ENCODE assay signal across 9 cellular contexts in the genomic region with DNA sequence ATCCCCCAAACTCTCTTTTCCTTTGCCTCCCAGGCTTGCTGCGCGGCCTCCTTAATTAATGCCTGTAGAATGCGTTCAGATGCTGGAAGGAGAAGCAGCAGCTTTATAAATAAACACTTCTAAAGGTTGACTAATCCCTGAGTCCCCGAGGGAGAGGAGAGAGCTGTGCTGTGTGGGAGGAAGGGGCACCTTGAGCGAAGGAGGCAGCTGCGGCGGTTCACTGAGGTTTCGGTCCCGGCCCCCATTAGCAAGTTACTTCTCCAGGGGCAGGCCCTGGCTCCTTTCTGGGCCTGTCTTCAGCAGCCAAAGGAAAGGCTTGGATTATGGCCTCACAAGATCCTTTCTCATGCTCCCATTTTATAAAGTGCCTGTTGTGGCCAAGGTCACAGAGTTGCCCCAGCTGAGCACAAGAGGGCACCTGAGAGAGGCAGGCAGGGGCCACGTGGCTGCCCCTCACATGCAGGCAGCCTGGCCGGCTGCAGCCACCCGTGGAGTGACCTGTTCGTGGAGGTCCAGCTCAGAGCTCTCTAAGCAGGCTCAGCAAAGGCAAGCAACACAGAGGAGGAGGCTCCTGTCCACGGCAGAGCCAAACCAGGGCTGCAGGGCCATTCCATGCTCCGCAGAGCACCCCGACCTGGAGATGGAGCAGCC.
A peak's percentile ranks its signal among the peaks of the same experiment; 100 is the strongest.
DNase-seq lines count a peak whose midpoint lies in the region; ATAC-seq and TF ChIP-seq lines count a peak whose summit lies in the region.
"Had no signal": no experiment of that assay in that cellular context is flagged by ENCODE, and none has a peak within 500 bp of the region (broad histone marks: within the 10 kb centered on the region; RNA-seq: fewer than 3 reads in every experiment).

No MANE protein-coding gene starts in this region.

- TF ChIP-seq CTCF in GM13976 (IDR thresholded peaks at IDR 0.05; ENCODE audit: borderline replicate concordance, control extremely low read depth, extremely low read depth, insufficient read depth, missing control alignments), result no peak
- no peak for TF ChIP-seq CTCF in RWPE1 (conservative IDR thresholded peaks at IDR 0.05; ENCODE audit: low read depth)

- in situ Hi-C loops in GM13976 (cut with MboI; ENCODE audit: low sequenced_read_pairs, unreplicated experiment), result loop anchor here (10.0 kb wide), 1 partner anchor 279 kb away; no protein-coding TSS in a partner anchor

- no peaks in the 10 kb centered on the region for H3K36me3 ChIP-seq in rectal smooth muscle tissue (ENCODE audit: control insufficient read depth, insufficient read depth, low read length)

- peak overlapping the region; percentile 3 for H3K4me3 ChIP-seq in rectal smooth muscle tissue (ENCODE audit: low read length)

- H3K9ac ChIP-seq in rectal smooth muscle tissue (ENCODE audit: low read length), result no peak overlapping the region

- peak; percentile 76 for DNase-seq in GM13976 (ENCODE audit: low spot score)
- peak in 2 of 61 donors; percentile 23 to 40 for DNase-seq in caudate nucleus (lab: John Stamatoyannopoulos, UW)
- no peak for DNase-seq in RWPE1 (ENCODE audit: low spot score)
- DNase-seq in RKO (ENCODE audit: low spot score), result no peak
- DNase-seq in NCI-H1105 (lab: John Stamatoyannopoulos, UW), result no peak
- DNase-seq: activated CD4-positive, alpha-beta T cell treated with anti-CD3 and anti-CD28 coated beads for 4 hours had no signal

- CTCF ChIA-PET in RWPE1 (lab: Yijun Ruan, JAX), result no interaction called here

- H3K27ac ChIP-seq in caudate nucleus (ENCODE audit: low read depth, low read length), result peak overlapping the region; percentile 17
- H3K27ac ChIP-seq in rectal smooth muscle tissue (ENCODE audit: low read depth, low read length), result peak overlapping the region; percentile 55
- H3K27ac ChIP-seq in RWPE1, result no peak overlapping the region

- ATAC-seq in HG03354 (IDR thresholded peaks at IDR 0.05; ENCODE audit: poor library complexity, severe bottlenecking, unreplicated experiment) (peak; percentile 67), HG03097 (IDR thresholded peaks at IDR 0.05; ENCODE audit: low FRiP score, unreplicated experiment) (no peak)

- POLR2A ChIA-PET in RWPE1 (lab: Yijun Ruan, JAX; ENCODE audit: low non-redundant PET), result no interaction called here

- no peaks in the 10 kb centered on the region for H3K27me3 ChIP-seq in rectal smooth muscle tissue (ENCODE audit: control insufficient read depth, insufficient read depth, low read length)

- peaks cover 39% of the 10 kb centered on the region for H3K4me1 ChIP-seq in rectal smooth muscle tissue (ENCODE audit: control insufficient read depth, insufficient read depth, low read length)
